Comparison of ENCODE assay signal across 1 cellular context in the genomic region with DNA sequence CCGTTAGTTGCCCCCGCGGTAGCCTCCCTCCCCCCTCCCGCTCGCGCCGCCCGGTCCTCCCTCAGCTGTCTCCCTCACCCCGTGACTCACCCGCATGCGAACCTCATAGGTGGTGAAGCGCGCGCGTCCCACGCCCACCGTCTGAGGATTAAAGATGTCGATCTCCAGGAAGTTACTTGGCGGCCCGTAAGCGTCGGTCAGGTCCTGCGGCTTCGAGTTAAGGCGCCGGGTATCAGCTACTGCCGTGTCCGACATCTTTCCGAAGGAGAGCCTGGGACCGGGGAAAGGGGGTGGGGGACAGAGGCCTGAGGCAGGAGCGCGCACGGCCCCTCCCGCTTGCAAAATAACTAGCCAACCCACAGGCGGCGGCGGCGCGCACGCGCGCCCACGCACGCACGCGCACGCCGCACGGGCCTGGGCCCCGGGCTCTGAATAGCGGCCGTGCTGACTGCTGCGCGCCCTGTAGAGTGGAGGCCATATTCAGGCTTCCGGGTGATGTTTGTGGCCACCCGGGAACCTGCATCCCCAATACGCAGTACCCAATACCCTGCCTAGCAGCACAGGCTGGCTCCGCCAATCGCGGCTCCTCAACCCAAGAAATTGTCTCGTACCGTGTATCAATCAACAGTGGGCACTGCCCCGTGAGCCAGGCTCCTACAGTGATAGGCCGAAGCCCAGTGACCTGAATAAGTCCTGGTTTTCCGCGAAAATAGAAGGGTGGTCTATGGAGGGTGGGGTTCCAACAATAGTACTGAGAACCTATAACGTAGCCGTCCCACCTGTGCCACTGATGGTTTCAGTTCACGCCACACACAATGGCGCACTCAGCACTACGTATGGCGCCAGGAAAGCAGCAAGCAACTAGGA.
TF ChIP-seq lines count a peak whose summit lies in the region.

A gene (minus strand): TSS at position 283 of the 867 bp plus-strand sequence. CDS start 28 bp downstream, at position 255.

TF ChIP-seq in K562, 482 proteins besides CTCF, POLR2A, EP300 and RAD21 (continued from another document and continues in another):
- TF ChIP-seq, protein P1, sequence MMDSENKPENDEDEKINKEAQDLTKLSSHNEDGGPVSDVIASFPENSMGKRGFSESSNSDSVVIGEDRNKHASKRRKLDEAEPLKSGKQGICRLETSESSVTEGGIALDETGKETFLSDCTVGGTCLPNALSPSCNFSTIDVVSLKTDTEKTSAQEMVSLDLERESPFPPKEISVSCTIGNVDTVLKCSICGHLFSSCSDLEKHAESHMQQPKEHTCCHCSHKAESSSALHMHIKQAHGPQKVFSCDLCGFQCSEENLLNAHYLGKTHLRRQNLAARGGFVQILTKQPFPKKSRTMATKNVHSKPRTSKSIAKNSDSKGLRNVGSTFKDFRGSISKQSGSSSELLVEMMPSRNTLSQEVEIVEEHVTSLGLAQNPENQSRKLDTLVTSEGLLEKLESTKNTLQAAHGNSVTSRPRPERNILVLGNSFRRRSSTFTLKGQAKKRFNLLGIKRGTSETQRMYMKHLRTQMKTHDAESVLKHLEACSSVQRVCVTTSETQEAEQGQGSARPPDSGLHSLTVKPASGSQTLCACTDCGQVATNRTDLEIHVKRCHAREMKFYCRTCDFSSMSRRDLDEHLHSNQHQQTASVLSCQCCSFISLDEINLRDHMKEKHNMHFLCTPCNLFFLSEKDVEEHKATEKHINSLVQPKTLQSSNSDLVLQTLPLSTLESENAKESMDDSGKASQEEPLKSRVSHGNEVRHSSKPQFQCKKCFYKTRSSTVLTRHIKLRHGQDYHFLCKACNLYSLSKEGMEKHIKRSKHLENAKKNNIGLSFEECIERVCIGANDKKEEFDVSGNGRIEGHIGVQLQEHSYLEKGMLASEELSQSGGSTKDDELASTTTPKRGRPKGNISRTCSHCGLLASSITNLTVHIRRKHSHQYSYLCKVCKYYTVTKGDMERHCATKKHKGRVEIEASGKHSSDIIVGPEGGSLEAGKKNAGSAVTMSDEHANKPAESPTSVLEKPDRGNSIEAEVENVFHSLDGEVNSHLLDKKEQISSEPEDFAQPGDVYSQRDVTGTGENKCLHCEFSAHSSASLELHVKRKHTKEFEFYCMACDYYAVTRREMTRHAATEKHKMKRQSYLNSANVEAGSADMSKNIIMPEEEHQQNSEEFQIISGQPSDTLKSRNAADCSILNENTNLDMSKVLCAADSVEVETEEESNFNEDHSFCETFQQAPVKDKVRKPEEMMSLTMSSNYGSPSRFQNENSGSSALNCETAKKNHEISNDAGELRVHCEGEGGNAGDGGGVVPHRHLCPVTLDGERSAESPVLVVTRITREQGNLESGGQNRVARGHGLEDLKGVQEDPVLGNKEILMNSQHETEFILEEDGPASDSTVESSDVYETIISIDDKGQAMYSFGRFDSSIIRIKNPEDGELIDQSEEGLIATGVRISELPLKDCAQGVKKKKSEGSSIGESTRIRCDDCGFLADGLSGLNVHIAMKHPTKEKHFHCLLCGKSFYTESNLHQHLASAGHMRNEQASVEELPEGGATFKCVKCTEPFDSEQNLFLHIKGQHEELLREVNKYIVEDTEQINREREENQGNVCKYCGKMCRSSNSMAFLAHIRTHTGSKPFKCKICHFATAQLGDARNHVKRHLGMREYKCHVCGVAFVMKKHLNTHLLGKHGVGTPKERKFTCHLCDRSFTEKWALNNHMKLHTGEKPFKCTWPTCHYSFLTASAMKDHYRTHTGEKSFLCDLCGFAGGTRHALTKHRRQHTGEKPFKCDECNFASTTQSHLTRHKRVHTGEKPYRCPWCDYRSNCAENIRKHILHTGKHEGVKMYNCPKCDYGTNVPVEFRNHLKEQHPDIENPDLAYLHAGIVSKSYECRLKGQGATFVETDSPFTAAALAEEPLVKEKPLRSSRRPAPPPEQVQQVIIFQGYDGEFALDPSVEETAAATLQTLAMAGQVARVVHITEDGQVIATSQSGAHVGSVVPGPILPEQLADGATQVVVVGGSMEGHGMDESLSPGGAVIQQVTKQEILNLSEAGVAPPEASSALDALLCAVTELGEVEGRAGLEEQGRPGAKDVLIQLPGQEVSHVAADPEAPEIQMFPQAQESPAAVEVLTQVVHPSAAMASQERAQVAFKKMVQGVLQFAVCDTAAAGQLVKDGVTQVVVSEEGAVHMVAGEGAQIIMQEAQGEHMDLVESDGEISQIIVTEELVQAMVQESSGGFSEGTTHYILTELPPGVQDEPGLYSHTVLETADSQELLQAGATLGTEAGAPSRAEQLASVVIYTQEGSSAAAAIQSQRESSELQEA (IDR thresholded peaks at IDR 0.05; ENCODE audit: low read depth), result peak; percentile 38; the same call in 1 of the 2 replicates
- TF ChIP-seq TAF9B (IDR thresholded peaks at IDR 0.05; ENCODE audit: partially characterized antibody) (peak; percentile 27), YY1 (IDR thresholded peaks at IDR 0.05; ENCODE audit: borderline replicate concordance in 1 of 3, control insufficient read depth in 1 of 3, extremely low read depth in 1 of 3, insufficient read depth in 3 of 3, insufficient read length in 1 of 3, insufficient replicate concordance in 2 of 3, low read depth in 1 of 3, low read length in 2 of 3) (peak in 1 of 3 experiments; percentile 80), NR4A1 (CRISPR knock-in tag; IDR thresholded peaks at IDR 0.05) (no peak), NR4A1 (tag; IDR thresholded peaks at IDR 0.05) (peak; percentile 88), ILF3 (IDR thresholded peaks at IDR 0.05; ENCODE audit: borderline replicate concordance) (no peak), SMARCA4 (IDR thresholded peaks at IDR 0.05) (0 out of 2 replicates have a peak, but pooled peaks have one; percentile 5), CHD2 (IDR thresholded peaks at IDR 0.05; ENCODE audit: low read depth, low read length) (peak; percentile 20; the same call in 1 of the 2 replicates), FOXM1 (IDR thresholded peaks at IDR 0.05; ENCODE audit: low read depth) (no peak), FOXM1 (CRISPR knock-in tag; IDR thresholded peaks at IDR 0.05; ENCODE audit: low read depth) (no peak), CREB1 (IDR thresholded peaks at IDR 0.05) (peak; percentile 82), CREB1 (CRISPR knock-in tag; IDR thresholded peaks at IDR 0.05) (peak; percentile 69), ETV5 (CRISPR knock-in tag; IDR thresholded peaks at IDR 0.05; ENCODE audit: low read depth) (peak; percentile 49; the same call in 1 of the 2 replicates), CBX2 (IDR thresholded peaks at IDR 0.05; ENCODE audit: insufficient read depth, low read length, poor library complexity, severe bottlenecking) (no peak), ZNF707 (CRISPR knock-in tag; conservative IDR thresholded peaks at IDR 0.05) (0 out of 2 replicates have a peak, but pooled peaks have one; percentile 45), CTBP1 (IDR thresholded peaks at IDR 0.05; ENCODE audit: borderline replicate concordance) (peak; percentile 71), CCNT2 (IDR thresholded peaks at IDR 0.05; ENCODE audit: borderline replicate concordance, extremely low read depth, insufficient read length, low read depth, low read length) (peak; percentile 84), SRSF7 (optimal IDR thresholded peaks at IDR 0.05; ENCODE audit: low read depth, low read length) (no peak), ERF (CRISPR knock-in tag; IDR thresholded peaks at IDR 0.05) (no peak), CC2D1A (IDR thresholded peaks at IDR 0.05) (0 out of 2 replicates have a peak, but pooled peaks have one; percentile 3), SIX5 (IDR thresholded peaks at IDR 0.05; ENCODE audit: borderline replicate concordance in 1 of 2, insufficient read depth in 1 of 2, low read depth in 1 of 2, low read length in 2 of 2) (peak in 1 of 2 experiments; percentile 46; a peak in 2 of 4 replicates), NFRKB (IDR thresholded peaks at IDR 0.05; ENCODE audit: low read depth) (0 out of 2 replicates have a peak, but pooled peaks have one; percentile 31), NFYB (IDR thresholded peaks at IDR 0.05; ENCODE audit: extremely low read depth, insufficient read length) (peak; percentile 13), TBL1XR1 (IDR thresholded peaks at IDR 0.05; ENCODE audit: low read length in 2 of 2) (peak in 1 of 2 experiments; percentile 61; a peak in 1 of 4 replicates), MTA1 (IDR thresholded peaks at IDR 0.05; ENCODE audit: borderline replicate concordance) (no peak)
- TF ChIP-seq, protein P2, sequence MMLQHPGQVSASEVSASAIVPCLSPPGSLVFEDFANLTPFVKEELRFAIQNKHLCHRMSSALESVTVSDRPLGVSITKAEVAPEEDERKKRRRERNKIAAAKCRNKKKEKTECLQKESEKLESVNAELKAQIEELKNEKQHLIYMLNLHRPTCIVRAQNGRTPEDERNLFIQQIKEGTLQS (IDR thresholded peaks at IDR 0.05), result peak; percentile 76
- TF ChIP-seq, protein P2 (CRISPR knock-in tag; conservative IDR thresholded peaks at IDR 0.05), result no peak
- TF ChIP-seq, protein P3, sequence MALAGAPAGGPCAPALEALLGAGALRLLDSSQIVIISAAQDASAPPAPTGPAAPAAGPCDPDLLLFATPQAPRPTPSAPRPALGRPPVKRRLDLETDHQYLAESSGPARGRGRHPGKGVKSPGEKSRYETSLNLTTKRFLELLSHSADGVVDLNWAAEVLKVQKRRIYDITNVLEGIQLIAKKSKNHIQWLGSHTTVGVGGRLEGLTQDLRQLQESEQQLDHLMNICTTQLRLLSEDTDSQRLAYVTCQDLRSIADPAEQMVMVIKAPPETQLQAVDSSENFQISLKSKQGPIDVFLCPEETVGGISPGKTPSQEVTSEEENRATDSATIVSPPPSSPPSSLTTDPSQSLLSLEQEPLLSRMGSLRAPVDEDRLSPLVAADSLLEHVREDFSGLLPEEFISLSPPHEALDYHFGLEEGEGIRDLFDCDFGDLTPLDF (CRISPR knock-in tag; IDR thresholded peaks at IDR 0.05), result no peak
- TF ChIP-seq, protein P4, sequence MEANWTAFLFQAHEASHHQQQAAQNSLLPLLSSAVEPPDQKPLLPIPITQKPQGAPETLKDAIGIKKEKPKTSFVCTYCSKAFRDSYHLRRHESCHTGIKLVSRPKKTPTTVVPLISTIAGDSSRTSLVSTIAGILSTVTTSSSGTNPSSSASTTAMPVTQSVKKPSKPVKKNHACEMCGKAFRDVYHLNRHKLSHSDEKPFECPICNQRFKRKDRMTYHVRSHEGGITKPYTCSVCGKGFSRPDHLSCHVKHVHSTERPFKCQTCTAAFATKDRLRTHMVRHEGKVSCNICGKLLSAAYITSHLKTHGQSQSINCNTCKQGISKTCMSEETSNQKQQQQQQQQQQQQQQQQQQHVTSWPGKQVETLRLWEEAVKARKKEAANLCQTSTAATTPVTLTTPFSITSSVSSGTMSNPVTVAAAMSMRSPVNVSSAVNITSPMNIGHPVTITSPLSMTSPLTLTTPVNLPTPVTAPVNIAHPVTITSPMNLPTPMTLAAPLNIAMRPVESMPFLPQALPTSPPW (CRISPR knock-in tag; IDR thresholded peaks at IDR 0.05), result peak; percentile 89
- TF ChIP-seq, protein P5, sequence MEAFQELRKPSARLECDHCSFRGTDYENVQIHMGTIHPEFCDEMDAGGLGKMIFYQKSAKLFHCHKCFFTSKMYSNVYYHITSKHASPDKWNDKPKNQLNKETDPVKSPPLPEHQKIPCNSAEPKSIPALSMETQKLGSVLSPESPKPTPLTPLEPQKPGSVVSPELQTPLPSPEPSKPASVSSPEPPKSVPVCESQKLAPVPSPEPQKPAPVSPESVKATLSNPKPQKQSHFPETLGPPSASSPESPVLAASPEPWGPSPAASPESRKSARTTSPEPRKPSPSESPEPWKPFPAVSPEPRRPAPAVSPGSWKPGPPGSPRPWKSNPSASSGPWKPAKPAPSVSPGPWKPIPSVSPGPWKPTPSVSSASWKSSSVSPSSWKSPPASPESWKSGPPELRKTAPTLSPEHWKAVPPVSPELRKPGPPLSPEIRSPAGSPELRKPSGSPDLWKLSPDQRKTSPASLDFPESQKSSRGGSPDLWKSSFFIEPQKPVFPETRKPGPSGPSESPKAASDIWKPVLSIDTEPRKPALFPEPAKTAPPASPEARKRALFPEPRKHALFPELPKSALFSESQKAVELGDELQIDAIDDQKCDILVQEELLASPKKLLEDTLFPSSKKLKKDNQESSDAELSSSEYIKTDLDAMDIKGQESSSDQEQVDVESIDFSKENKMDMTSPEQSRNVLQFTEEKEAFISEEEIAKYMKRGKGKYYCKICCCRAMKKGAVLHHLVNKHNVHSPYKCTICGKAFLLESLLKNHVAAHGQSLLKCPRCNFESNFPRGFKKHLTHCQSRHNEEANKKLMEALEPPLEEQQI (IDR thresholded peaks at IDR 0.05), result no peak; the same call in 1 of the 2 replicates
- TF ChIP-seq, protein P6, sequence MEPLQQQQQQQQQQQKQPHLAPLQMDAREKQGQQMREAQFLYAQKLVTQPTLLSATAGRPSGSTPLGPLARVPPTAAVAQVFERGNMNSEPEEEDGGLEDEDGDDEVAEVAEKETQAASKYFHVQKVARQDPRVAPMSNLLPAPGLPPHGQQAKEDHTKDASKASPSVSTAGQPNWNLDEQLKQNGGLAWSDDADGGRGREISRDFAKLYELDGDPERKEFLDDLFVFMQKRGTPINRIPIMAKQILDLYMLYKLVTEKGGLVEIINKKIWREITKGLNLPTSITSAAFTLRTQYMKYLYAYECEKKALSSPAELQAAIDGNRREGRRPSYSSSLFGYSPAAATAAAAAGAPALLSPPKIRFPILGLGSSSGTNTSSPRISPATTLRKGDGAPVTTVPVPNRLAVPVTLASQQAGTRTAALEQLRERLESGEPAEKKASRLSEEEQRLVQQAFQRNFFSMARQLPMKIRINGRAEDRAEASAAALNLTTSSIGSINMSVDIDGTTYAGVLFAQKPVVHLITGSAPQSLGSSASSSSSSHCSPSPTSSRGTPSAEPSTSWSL (CRISPR knock-in tag; IDR thresholded peaks at IDR 0.05; ENCODE audit: borderline replicate concordance), result no peak
- TF ChIP-seq, protein P7, sequence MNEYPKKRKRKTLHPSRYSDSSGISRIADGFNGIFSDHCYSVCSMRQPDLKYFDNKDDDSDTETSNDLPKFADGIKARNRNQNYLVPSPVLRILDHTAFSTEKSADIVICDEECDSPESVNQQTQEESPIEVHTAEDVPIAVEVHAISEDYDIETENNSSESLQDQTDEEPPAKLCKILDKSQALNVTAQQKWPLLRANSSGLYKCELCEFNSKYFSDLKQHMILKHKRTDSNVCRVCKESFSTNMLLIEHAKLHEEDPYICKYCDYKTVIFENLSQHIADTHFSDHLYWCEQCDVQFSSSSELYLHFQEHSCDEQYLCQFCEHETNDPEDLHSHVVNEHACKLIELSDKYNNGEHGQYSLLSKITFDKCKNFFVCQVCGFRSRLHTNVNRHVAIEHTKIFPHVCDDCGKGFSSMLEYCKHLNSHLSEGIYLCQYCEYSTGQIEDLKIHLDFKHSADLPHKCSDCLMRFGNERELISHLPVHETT (CRISPR knock-in tag; conservative IDR thresholded peaks at IDR 0.05 in 1 of 2, IDR thresholded peaks at IDR 0.05 in 1 of 2), result peak in 1 of 2 experiments; percentile 88; a peak in 2 of 4 replicates
- TF ChIP-seq, protein P8, sequence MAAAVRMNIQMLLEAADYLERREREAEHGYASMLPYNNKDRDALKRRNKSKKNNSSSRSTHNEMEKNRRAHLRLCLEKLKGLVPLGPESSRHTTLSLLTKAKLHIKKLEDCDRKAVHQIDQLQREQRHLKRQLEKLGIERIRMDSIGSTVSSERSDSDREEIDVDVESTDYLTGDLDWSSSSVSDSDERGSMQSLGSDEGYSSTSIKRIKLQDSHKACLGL (CRISPR knock-in tag; IDR thresholded peaks at IDR 0.05; ENCODE audit: borderline replicate concordance, poor library complexity, severe bottlenecking), result no peak
- TF ChIP-seq, protein P9, sequence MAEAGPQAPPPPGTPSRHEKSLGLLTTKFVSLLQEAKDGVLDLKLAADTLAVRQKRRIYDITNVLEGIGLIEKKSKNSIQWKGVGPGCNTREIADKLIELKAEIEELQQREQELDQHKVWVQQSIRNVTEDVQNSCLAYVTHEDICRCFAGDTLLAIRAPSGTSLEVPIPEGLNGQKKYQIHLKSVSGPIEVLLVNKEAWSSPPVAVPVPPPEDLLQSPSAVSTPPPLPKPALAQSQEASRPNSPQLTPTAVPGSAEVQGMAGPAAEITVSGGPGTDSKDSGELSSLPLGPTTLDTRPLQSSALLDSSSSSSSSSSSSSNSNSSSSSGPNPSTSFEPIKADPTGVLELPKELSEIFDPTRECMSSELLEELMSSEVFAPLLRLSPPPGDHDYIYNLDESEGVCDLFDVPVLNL (CRISPR knock-in tag; IDR thresholded peaks at IDR 0.05; ENCODE audit: low read depth), result no peak
